15 cellular contexts compared by ENCODE assay signal in genomic region chr2:105584437-105585010, GRCh38.
A peak's percentile ranks its signal among the peaks of the same experiment; 100 is the strongest.
DNase-seq lines count a peak whose midpoint lies in the region; ATAC-seq and TF ChIP-seq lines count a peak whose summit lies in the region.
"Had no signal": no experiment of that assay in that cellular context is flagged by ENCODE, and none has a peak within 500 bp of the region (broad histone marks: within the 10 kb centered on the region; RNA-seq: fewer than 3 reads in every experiment).

No MANE protein-coding gene starts in this region.

- POLR2A ChIA-PET in CD4-positive, alpha-beta T cell (lab: Charles Lee), result interaction anchor here (0.6 to 1.1 kb wide), 2 partner anchors 161 to 329 kb away, joined by 3 read pairs; no protein-coding TSS in a partner anchor

- ATAC-seq in CD4-positive, alpha-beta T cell (ENCODE audit: poor library complexity), result peak; percentile 21
- ATAC-seq in activated T-helper 17 cell treated with anti-CD3 and anti-CD28 coated beads, Interleukin-2, amount 50 U/mL, for 72 hours (replicated peaks), result no peak
- ATAC-seq in GM18861 (IDR thresholded peaks at IDR 0.05; ENCODE audit: unreplicated experiment), result no peak
- ATAC-seq: left cardiac atrium had no signal

- peak overlapping the region in 1 of 2 donors; percentile 21 for H3K9ac ChIP-seq in mucosa of rectum (ENCODE audit: low read depth in 1 of 2, low read length in 2 of 2)

- H3K4me1 ChIP-seq in mucosa of rectum (ENCODE audit: control insufficient read depth in 2 of 2, insufficient read depth in 2 of 2, low read length in 2 of 2), result peaks cover 20 to 38% of the 10 kb centered on the region in 2 donors

- no peak for DNase-seq in CD4-positive, alpha-beta T cell
- DNase-seq in Jurkat, Clone E6-1 (ENCODE audit: low read depth, low spot score), result peak; percentile 53
- DNase-seq in HPDE6-E6E7 (ENCODE audit: extremely low spot score), result no peak
- no peak for DNase-seq in stimulated activated CD8-positive, alpha-beta memory T cell treated with anti-CD3 and anti-CD28 coated beads, Interleukin-4, amount 100 ng/mL, for 48 hours
- no peak for DNase-seq in activated CD4-positive, CD25-positive, alpha-beta regulatory T cell (lab: John Stamatoyannopoulos, UW)
- DNase-seq: hippocampal formation; left cardiac atrium; NCI-H146; stimulated activated CD4-positive, alpha-beta T cell treated with anti-CD3 and anti-CD28 coated beads, Interleukin-12 subunit alpha, Interleukin-12 subunit beta, amount 100 ng/mL, for 4 hours had no signal

- H3K4me3 ChIP-seq in Jurkat, Clone E6-1 (ENCODE audit: low read length), result no peak overlapping the region
- no peak overlapping the region for H3K4me3 ChIP-seq in mucosa of rectum (ENCODE audit: low read length in 2 of 2)
- H3K4me3 ChIP-seq: SK-N-MC had no signal

- H3K36me3 ChIP-seq in mucosa of rectum (ENCODE audit: control insufficient read depth in 2 of 2, insufficient read depth in 2 of 2, low read length in 2 of 2), result no peaks in the 10 kb centered on the region

- H3K9me3 ChIP-seq in CD4-positive, alpha-beta T cell (ENCODE audit: control insufficient read depth, low read length), result no peaks in the 10 kb centered on the region
- H3K9me3 ChIP-seq in mucosa of rectum (ENCODE audit: control insufficient read depth in 2 of 2, low read length in 2 of 2), result no peaks in the 10 kb centered on the region

- CTCF ChIA-PET in CD4-positive, alpha-beta T cell (lab: Charles Lee), result no interaction called here

- peaks cover 3% of the 10 kb centered on the region for H3K9me3 Mint-ChIP-seq in CD4-positive, alpha-beta T cell
- peaks cover 8% of the 10 kb centered on the region for H3K9me3 Mint-ChIP-seq in activated T-helper 17 cell treated with anti-CD3 and anti-CD28 coated beads, Interleukin-2, amount 50 U/mL, for 72 hours

- no peaks in the 10 kb centered on the region for H3K27me3 Mint-ChIP-seq in CD4-positive, alpha-beta T cell
- no peaks in the 10 kb centered on the region for H3K27me3 Mint-ChIP-seq in activated T-helper 17 cell treated with anti-CD3 and anti-CD28 coated beads, Interleukin-2, amount 50 U/mL, for 72 hours
- H3K27me3 Mint-ChIP-seq: progenitor cell of endocrine pancreas had no signal

- H3K27ac ChIP-seq in CD4-positive, alpha-beta T cell (ENCODE audit: low read depth, low read length), result no peak overlapping the region
- H3K27ac ChIP-seq in mucosa of rectum (ENCODE audit: low read depth in 2 of 2, low read length in 2 of 2), result peak overlapping the region; percentile 69 to 92
- H3K27ac ChIP-seq: HL-60, SK-N-MC had no signal

- peak overlapping the region; percentile 42 for H3K27ac Mint-ChIP-seq in CD4-positive, alpha-beta T cell
- H3K27ac Mint-ChIP-seq in activated T-helper 17 cell treated with anti-CD3 and anti-CD28 coated beads, Interleukin-2, amount 50 U/mL, for 72 hours, result peak overlapping the region; percentile 12
- H3K27ac Mint-ChIP-seq: progenitor cell of endocrine pancreas had no signal

- no peaks in the 10 kb centered on the region for H3K27me3 ChIP-seq in CD4-positive, alpha-beta T cell (ENCODE audit: control insufficient read depth, insufficient read depth, low read length)
- H3K27me3 ChIP-seq in mucosa of rectum (ENCODE audit: control insufficient read depth in 2 of 2, insufficient read depth in 2 of 2, low read length in 2 of 2), result no peaks in the 10 kb centered on the region

- intact Hi-C loops in CD4-positive, alpha-beta T cell (cut with DNase I, micrococcal nuclease), result no loop called here

- H3K36me3 Mint-ChIP-seq in CD4-positive, alpha-beta T cell (ENCODE audit: low read depth), result no peaks in the 10 kb centered on the region
- no peaks in the 10 kb centered on the region for H3K36me3 Mint-ChIP-seq in activated T-helper 17 cell treated with anti-CD3 and anti-CD28 coated beads, Interleukin-2, amount 50 U/mL, for 72 hours (ENCODE audit: low read depth)

- no peak for TF ChIP-seq CTCF in CD4-positive, alpha-beta T cell (IDR thresholded peaks at IDR 0.05)

- H3K4me3 Mint-ChIP-seq in CD4-positive, alpha-beta T cell, result no peak overlapping the region
- no peak overlapping the region for H3K4me3 Mint-ChIP-seq in activated T-helper 17 cell treated with anti-CD3 and anti-CD28 coated beads, Interleukin-2, amount 50 U/mL, for 72 hours

- H3K4me1 Mint-ChIP-seq in CD4-positive, alpha-beta T cell (ENCODE audit: low read depth), result peaks cover 30% of the 10 kb centered on the region
- H3K4me1 Mint-ChIP-seq in activated T-helper 17 cell treated with anti-CD3 and anti-CD28 coated beads, Interleukin-2, amount 50 U/mL, for 72 hours, result peaks cover 6% of the 10 kb centered on the region
